ENCODE assay signal across 9 cellular contexts in genomic region chr15:88904257-88904807, GRCh38. TPM values are rescaled to one million over a fixed set of nuclear protein-coding genes. Genes with fewer than 3 reads are reported as not detected.
A peak's percentile ranks its signal among the peaks of the same experiment; 100 is the strongest.
DNase-seq lines count a peak whose midpoint lies in the region; ATAC-seq and TF ChIP-seq lines count a peak whose summit lies in the region.
"Had no signal": no experiment of that assay in that cellular context is flagged by ENCODE, and none has a peak within 500 bp of the region (broad histone marks: within the 10 kb centered on the region; RNA-seq: fewer than 3 reads in every experiment).

No MANE protein-coding gene starts in this region.

- CTCF ChIA-PET in GM10248 (lab: Yijun Ruan, JAX), result interaction anchor here (0.7 to 3.6 kb wide), 49 partner anchors 7 to 396 kb away, joined by 3 to 29 read pairs (median 4); partner anchors contain the start of genes HAPLN3, ISG20 and MFGE8

- peak overlapping the region; percentile 94 to 98 for H3K27ac ChIP-seq in coronary artery

- TF ChIP-seq CTCF in GM10248 (IDR thresholded peaks at IDR 0.05; ENCODE audit: control extremely low read depth, extremely low read depth, low read depth, missing control alignments), result peak; percentile 1
- no peak for TF ChIP-seq CTCF in coronary artery (IDR thresholded peaks at IDR 0.05)

- ATAC-seq in GM19463 (IDR thresholded peaks at IDR 0.05; ENCODE audit: unreplicated experiment) (peak; percentile 44), HG03378 (IDR thresholded peaks at IDR 0.05; ENCODE audit: unreplicated experiment) (peak; percentile 25)

- H3K4me3 ChIP-seq in coronary artery, result no peak overlapping the region
- H3K4me3 ChIP-seq: lung had no signal

- POLR2A ChIA-PET in GM10248 (lab: Yijun Ruan, JAX), result no interaction called here

- no peak for DNase-seq in GM10248 (ENCODE audit: extremely low spot score)
- peak; percentile 60 for DNase-seq in coronary artery (ENCODE audit: low spot score)
- no peak for DNase-seq in NCI-H2227 treated with DMSO at 0.1 percent for 48 hours (lab: John Stamatoyannopoulos, UW)
- DNase-seq in A172 (ENCODE audit: low spot score), result no peak
- no peak for DNase-seq in HCEC 1CT
- no peak for DNase-seq in NCI-H1105 treated with DMSO at 0.1 percent for 48 hours (lab: John Stamatoyannopoulos, UW)

RNA-seq across cellular contexts. Expression of gene MFGE8, which starts 8.8 kb away (rescaled TPM):
- total RNA-seq in A172 (2014; rRNA removed; shearing (Covaris generic)), result 116 and 144 TPM in 2 replicates

RNA-seq across cellular contexts. Expression of gene HAPLN3, which starts 9.0 kb away (rescaled TPM):
- 1.2 and 2.3 TPM in 2 replicates for total RNA-seq in A172 (2014; rRNA removed; shearing (Covaris generic))
